14 cellular contexts compared by ENCODE assay signal in the genomic region with DNA sequence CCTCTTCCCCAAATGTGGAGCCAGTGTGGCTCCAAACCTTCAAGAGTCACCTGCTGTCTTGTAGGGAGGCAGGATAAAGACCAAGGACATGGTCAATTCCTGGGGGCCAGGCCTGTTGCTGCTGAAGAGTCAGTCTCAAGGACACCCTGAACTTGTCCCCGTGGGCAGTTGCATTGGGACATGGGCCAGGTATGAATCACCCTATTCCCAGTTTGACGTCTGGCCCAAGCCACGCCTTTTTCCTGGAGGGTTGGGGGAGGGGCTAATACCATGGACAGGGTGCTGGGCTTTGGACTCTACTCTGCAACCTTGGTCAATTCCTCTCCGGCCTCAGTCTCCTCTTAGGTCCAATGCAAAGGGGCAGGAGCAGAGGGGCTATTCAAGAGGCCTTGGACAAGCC. TPM values are rescaled to one million over a fixed set of nuclear protein-coding genes. Genes with fewer than 3 reads are reported as not detected.
DNase-seq lines count a peak whose midpoint lies in the region; ATAC-seq and TF ChIP-seq lines count a peak whose summit lies in the region.
"Had no signal": no experiment of that assay in that cellular context is flagged by ENCODE, and none has a peak within 500 bp of the region (broad histone marks: within the 10 kb centered on the region; RNA-seq: fewer than 3 reads in every experiment).

No MANE protein-coding gene starts in this region.

- DNase-seq in Caki2 (ENCODE audit: low read depth): peak; percentile 58
- peak; percentile 20 for DNase-seq in MG63
- peak; percentile 26 for DNase-seq in choroid plexus epithelial cell (ENCODE audit: low read depth)
- peak; percentile 32 for DNase-seq in lung (ENCODE audit: low spot score)
- no peak for DNase-seq in transverse colon
- DNase-seq in NCI-H774 (lab: John Stamatoyannopoulos, UW): no peak
- DNase-seq: aorta, COR-L47, midbrain, NCI-H2171 treated with DMSO at 0.1 percent for 48 hours had no signal

- H3K4me3 ChIP-seq in MG63 (no peak overlapping the region), choroid plexus epithelial cell (ENCODE audit: low read depth, low read length) (no peak overlapping the region), lung (no peak overlapping the region), transverse colon (no peak overlapping the region)

- no peak for TF ChIP-seq EP300 in transverse colon (IDR thresholded peaks at IDR 0.05; ENCODE audit: low read depth)

- H3K9me3 ChIP-seq in MG63 (no peaks in the 10 kb centered on the region), lung (ENCODE audit: control insufficient read depth in 2 of 2, insufficient read depth in 1 of 2, low read length in 1 of 2) (no peaks in the 10 kb centered on the region), transverse colon (no peaks in the 10 kb centered on the region)

- H3K4me1 ChIP-seq in lung (ENCODE audit: control insufficient read depth in 2 of 2, insufficient read depth in 2 of 2, low read length in 2 of 2) (no peaks in the 10 kb centered on the region), transverse colon (no peaks in the 10 kb centered on the region)

- WGBS in lung, 2 donors: 29 to 51% methylated on average over 4 of the region's 4 CpGs
- 35% methylated on average over 4 of the region's 4 CpGs; no CpG with 5 or more reads in 1 of the 2 donors for WGBS in transverse colon (ENCODE audit: low coverage in 1 of 2), 2 donors

- H3K27ac ChIP-seq in lung (ENCODE audit: low read depth in 1 of 2, low read length in 1 of 2) (no peak overlapping the region), transverse colon (no peak overlapping the region)

- no peak for TF ChIP-seq POLR2A in transverse colon (IDR thresholded peaks at IDR 0.05)

- in situ Hi-C loops in Caki2 (cut with HindIII; ENCODE audit: low pct_unique_long_range_greater_than_20kb, low sequenced_read_pairs) (no loop called here), transverse colon (cut with MboI; ENCODE audit: low pct_ligation_motif_present in 1 of 4, low pct_unique_long_range_greater_than_20kb in 1 of 4, low sequenced_read_pairs in 3 of 4) (no loop called here)

- TF ChIP-seq CTCF in choroid plexus epithelial cell (conservative IDR thresholded peaks at IDR 0.05; ENCODE audit: low read depth, low read length): no peak
- TF ChIP-seq CTCF in lung (IDR thresholded peaks at IDR 0.05; ENCODE audit: control extremely low read depth, extremely low read depth): no peak
- no peak for TF ChIP-seq CTCF in transverse colon (IDR thresholded peaks at IDR 0.05)

- ATAC-seq in lung (ENCODE audit: insufficient read depth, low FRiP score) (no peak), GM19035 (IDR thresholded peaks at IDR 0.05; ENCODE audit: unreplicated experiment) (no peak), GM21786 (IDR thresholded peaks at IDR 0.05; ENCODE audit: unreplicated experiment) (no peak)
- ATAC-seq: sciatic nerve had no signal

- H3K36me3 ChIP-seq in MG63 (no peaks in the 10 kb centered on the region), lung (ENCODE audit: control insufficient read depth in 2 of 2, insufficient read depth in 2 of 2, low read length in 2 of 2) (no peaks in the 10 kb centered on the region), transverse colon (no peaks in the 10 kb centered on the region)

- intact Hi-C loops in transverse colon (cut with DNase I; ENCODE audit: low total_unique reads): no loop called here

- H3K27me3 ChIP-seq in MG63 (no peaks in the 10 kb centered on the region), lung (ENCODE audit: control insufficient read depth, insufficient read depth) (no peaks in the 10 kb centered on the region), transverse colon (no peaks in the 10 kb centered on the region)

RNA-seq across cellular contexts. Expression of gene ATP2B2, which starts 10.4 kb away (rescaled TPM):
- not detected in 2 replicates for total RNA-seq in Caki2 (2014; rRNA removed; shearing (Covaris generic); ENCODE audit: low replicate concordance)
- total RNA-seq in MG63 (2014; rRNA removed; shearing (Covaris generic); ENCODE audit: low replicate concordance): 0.03 TPM in 1 of 2 replicates, not detected in the other
- total RNA-seq in lung (under 1 TPM in 1 of 2 donors, not detected in 1; 0.06 TPM), transverse colon (not detected)
- not detected for polyA plus RNA-seq in lung
- total RNA-seq: fibroblast of villous mesenchyme had no signal
- polyA plus RNA-seq: aorta had no signal

Comparison
In these comparisons a context has a peak if more than half of its experiments do, and no peak if none do; other contexts are left out.
1. DNase-seq: peak in Caki2 (single experiment), MG63 (single experiment), choroid plexus epithelial cell (single experiment) and lung (single experiment); none in transverse colon (single experiment) and NCI-H774 (single experiment).